In genomic region chr2:120568089-120568974, GRCh38 we compare ENCODE assay signal across 19 cellular contexts.
"Had no signal": no experiment of that assay in that cellular context is flagged by ENCODE, and none has a peak within 500 bp of the region (broad histone marks: within the 10 kb centered on the region; RNA-seq: fewer than 3 reads in every experiment).

No MANE protein-coding gene starts in this region.

- H3K4me1 ChIP-seq: foreskin keratinocyte, prostate gland had no signal

- H3K36me3 ChIP-seq: brain microvascular endothelial cell, lower lobe of right lung, prostate gland, right lobe of liver, WERI-Rb-1 had no signal

- H3K4me3 ChIP-seq: lower lobe of right lung, prostate gland, right lobe of liver, smooth muscle cell, testis had no signal

- DNase-seq: activated CD4-positive, alpha-beta memory T cell treated with anti-CD3 and anti-CD28 coated beads for 36 hours; activated CD8-positive, alpha-beta memory T cell treated with anti-CD3 and anti-CD28 coated beads, Interleukin-2, amount 10 ng/mL, durations not matched to agents 7 days and 5 days; activated effector memory CD4-positive, alpha-beta T cell treated with anti-CD3 and anti-CD28 coated beads, Interleukin-2, amount 50 U/mL, for 16 hours; activated T-cell treated with anti-CD3 and anti-CD28 coated beads, Interleukin-2, amount 50 U/mL, for 24 hours; brain microvascular endothelial cell; cerebellar nuclear complex; dermis blood vessel endothelial cell; effector memory CD8-positive, alpha-beta T cell; foreskin keratinocyte; immature natural killer cell; lower lobe of right lung; occipital lobe; stimulated activated CD4-positive, alpha-beta T cell treated with anti-CD3 and anti-CD28 coated beads, Interleukin-4, amount 100 ng/mL, for 4 hours; T-helper 17 cell; testis; WERI-Rb-1 had no signal

- H3K9me3 ChIP-seq: lower lobe of right lung, prostate gland, right lobe of liver, testis had no signal

- H3K27ac ChIP-seq: brain microvascular endothelial cell, foreskin keratinocyte, lower lobe of right lung, prostate gland, right lobe of liver, testis, WERI-Rb-1 had no signal

- ATAC-seq: activated CD8-positive, alpha-beta memory T cell treated with anti-CD3 and anti-CD28 coated beads, Interleukin-2, amount 10 ng/mL, durations not matched to agents 7 days and 5 days; effector memory CD8-positive, alpha-beta T cell; foreskin keratinocyte; lower lobe of right lung; right lobe of liver; T-helper 17 cell had no signal

- H3K27me3 ChIP-seq: brain microvascular endothelial cell, right lobe of liver, testis had no signal
